Comparison of ENCODE assay signal across 2 cellular contexts in genomic region chr11:61460986-61461385, GRCh38.
TF ChIP-seq lines count a peak whose summit lies in the region.

No MANE protein-coding gene starts in this region.

TF ChIP-seq in IMR-90, 13 proteins besides CTCF, POLR2A, EP300 and RAD21:
- TF ChIP-seq MAFK (IDR thresholded peaks at IDR 0.05; ENCODE audit: low read depth, low read length) (no peak), CEBPB (IDR thresholded peaks at IDR 0.05; ENCODE audit: low read depth, low read length) (no peak), BHLHE40 (IDR thresholded peaks at IDR 0.05; ENCODE audit: low read depth, low read length) (no peak), CHD1 (IDR thresholded peaks at IDR 0.05; ENCODE audit: low read depth, low read length) (no peak), MAZ (IDR thresholded peaks at IDR 0.05; ENCODE audit: borderline replicate concordance, low read depth, low read length) (no peak), SMC3 (IDR thresholded peaks at IDR 0.05; ENCODE audit: low read depth, low read length) (no peak)
- TF ChIP-seq, protein P1, sequence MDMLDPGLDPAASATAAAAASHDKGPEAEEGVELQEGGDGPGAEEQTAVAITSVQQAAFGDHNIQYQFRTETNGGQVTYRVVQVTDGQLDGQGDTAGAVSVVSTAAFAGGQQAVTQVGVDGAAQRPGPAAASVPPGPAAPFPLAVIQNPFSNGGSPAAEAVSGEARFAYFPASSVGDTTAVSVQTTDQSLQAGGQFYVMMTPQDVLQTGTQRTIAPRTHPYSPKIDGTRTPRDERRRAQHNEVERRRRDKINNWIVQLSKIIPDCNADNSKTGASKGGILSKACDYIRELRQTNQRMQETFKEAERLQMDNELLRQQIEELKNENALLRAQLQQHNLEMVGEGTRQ (IDR thresholded peaks at IDR 0.05; ENCODE audit: low read depth, low read length), result no peak
- TF ChIP-seq, protein P2, sequence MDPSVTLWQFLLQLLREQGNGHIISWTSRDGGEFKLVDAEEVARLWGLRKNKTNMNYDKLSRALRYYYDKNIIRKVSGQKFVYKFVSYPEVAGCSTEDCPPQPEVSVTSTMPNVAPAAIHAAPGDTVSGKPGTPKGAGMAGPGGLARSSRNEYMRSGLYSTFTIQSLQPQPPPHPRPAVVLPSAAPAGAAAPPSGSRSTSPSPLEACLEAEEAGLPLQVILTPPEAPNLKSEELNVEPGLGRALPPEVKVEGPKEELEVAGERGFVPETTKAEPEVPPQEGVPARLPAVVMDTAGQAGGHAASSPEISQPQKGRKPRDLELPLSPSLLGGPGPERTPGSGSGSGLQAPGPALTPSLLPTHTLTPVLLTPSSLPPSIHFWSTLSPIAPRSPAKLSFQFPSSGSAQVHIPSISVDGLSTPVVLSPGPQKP (IDR thresholded peaks at IDR 0.05; ENCODE audit: borderline replicate concordance, low read depth, low read length), result no peak

TF ChIP-seq in H1, 55 proteins besides CTCF, POLR2A, EP300 and RAD21:
- no peak for TF ChIP-seq MAFK (IDR thresholded peaks at IDR 0.05; ENCODE audit: low read depth, low read length)
- TF ChIP-seq, protein P3, sequence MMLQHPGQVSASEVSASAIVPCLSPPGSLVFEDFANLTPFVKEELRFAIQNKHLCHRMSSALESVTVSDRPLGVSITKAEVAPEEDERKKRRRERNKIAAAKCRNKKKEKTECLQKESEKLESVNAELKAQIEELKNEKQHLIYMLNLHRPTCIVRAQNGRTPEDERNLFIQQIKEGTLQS (IDR thresholded peaks at IDR 0.05; ENCODE audit: insufficient read depth, low read depth, low read length), result no peak
- no peak for TF ChIP-seq HDAC6 (IDR thresholded peaks at IDR 0.05; ENCODE audit: low read depth, low read length)
- no peak for TF ChIP-seq CBX5 (IDR thresholded peaks at IDR 0.05; ENCODE audit: low read depth, low read length)
- no peak for TF ChIP-seq POLR2AphosphoS5 (IDR thresholded peaks at IDR 0.05; ENCODE audit: low read depth, low read length)
